In genomic region chr15:67158367-67158766, GRCh38 we compare ENCODE assay signal across 16 cellular contexts.
DNase-seq lines count a peak whose midpoint lies in the region; ATAC-seq and TF ChIP-seq lines count a peak whose summit lies in the region.
"Had no signal": no experiment of that assay in that cellular context is flagged by ENCODE, and none has a peak within 500 bp of the region (broad histone marks: within the 10 kb centered on the region; RNA-seq: fewer than 3 reads in every experiment).

No MANE protein-coding gene starts in this region.

- DNase-seq in Panc1 (ENCODE audit: low read depth, low spot score), result no peak
- no peak for DNase-seq in right atrium auricular region (ENCODE audit: low spot score)
- DNase-seq in gastrocnemius medialis, result peak in 1 of 2 donors; percentile 49
- DNase-seq in DMS114 treated with DMSO at 0.1 percent for 48 hours (lab: John Stamatoyannopoulos, UW; ENCODE audit: unreplicated experiment), result no peak
- no peak for DNase-seq in UCSD-AML1 (lab: John Stamatoyannopoulos, UW; ENCODE audit: unreplicated experiment)
- no peak for DNase-seq in NCI-H69 (lab: John Stamatoyannopoulos, UW)
- DNase-seq: activated CD4-positive, alpha-beta memory T cell treated with anti-CD3 and anti-CD28 coated beads, Interleukin-2, amount 10 ng/mL, durations not matched to agents 7 days and 5 days; GM23248; KG1; NCI-H1105; SHP77; T1000 had no signal

- CTCF ChIA-PET in Panc1 (lab: Charles Lee), result no interaction called here

- ATAC-seq in Panc1, result peak; percentile 54
- peak; percentile 10 to 53 for ATAC-seq in gastrocnemius medialis

- POLR2A ChIA-PET in Panc1 (lab: Charles Lee), result no interaction called here

- H3K4me2 ChIP-seq in BLaER1 treated with 17β-estradiol and CSF1 and Interleukin-3, amounts not matched to agents 10 nM and 100 nM, result peak overlapping the region; percentile 81 to 95 (median 86); a peak in 21 of 22 replicates

- TSS peak; percentile 27 for BruUV-seq in Panc1 (replicated peaks; lab: Mats Ljungman, UMichigan)

- TF ChIP-seq CTCF in Panc1 (IDR thresholded peaks at IDR 0.05) (no peak), right atrium auricular region (IDR thresholded peaks at IDR 0.05) (no peak), gastrocnemius medialis (IDR thresholded peaks at IDR 0.05 in 4 of 5, conservative IDR thresholded peaks at IDR 0.05 in 1 of 5) (no peak)

- no peaks in the 10 kb centered on the region for H3K27me3 ChIP-seq in BLaER1 treated with 17β-estradiol and CSF1 and Interleukin-3, amounts not matched to agents 10 nM and 100 nM
- H3K27me3 ChIP-seq in Panc1 (ENCODE audit: control insufficient read depth, insufficient read depth, low read length) (no peaks in the 10 kb centered on the region), right atrium auricular region (no peaks in the 10 kb centered on the region), gastrocnemius medialis (no peaks in the 10 kb centered on the region)
- H3K27me3 ChIP-seq: ascending aorta, ovary had no signal

- H3K9ac ChIP-seq in BLaER1 treated with 17β-estradiol and CSF1 and Interleukin-3, amounts not matched to agents 10 nM and 100 nM, result peak overlapping the region in 4 of 11 experiments; percentile 5 to 44 (median 12); a peak in 3 of 22 replicates
- H3K9ac ChIP-seq: GM23248 had no signal

- H4K20me1 ChIP-seq in BLaER1 treated with 17β-estradiol and CSF1 and Interleukin-3, amounts not matched to agents 10 nM and 100 nM, result peaks cover 82 to 99% (median 98%) of the 10 kb centered on the region in 11 experiments

- TF ChIP-seq POLR2A in gastrocnemius medialis (IDR thresholded peaks at IDR 0.05), result no peak

- H3K27ac ChIP-seq in BLaER1 treated with 17β-estradiol and CSF1 and Interleukin-3, amounts not matched to agents 10 nM and 100 nM, result peak overlapping the region in 7 of 11 experiments; percentile 14 to 61 (median 53); a peak in 11 of 22 replicates
- H3K27ac ChIP-seq in Panc1 (ENCODE audit: low read length), result peak overlapping the region; percentile 94
- peak overlapping the region; percentile 4 to 37 for H3K27ac ChIP-seq in right atrium auricular region
- peak overlapping the region; percentile 63 to 78 (median 72) for H3K27ac ChIP-seq in gastrocnemius medialis
- H3K27ac ChIP-seq: GM23248, HL-60, ovary had no signal

- H3K36me3 ChIP-seq in BLaER1 treated with 17β-estradiol and CSF1 and Interleukin-3, amounts not matched to agents 10 nM and 100 nM, result peaks cover 5 to 84% (median 56%) of the 10 kb centered on the region in 11 experiments; a peak in 19 of 22 replicates
- H3K36me3 ChIP-seq in Panc1 (ENCODE audit: control insufficient read depth, insufficient read depth, low read length), result peaks cover 22% of the 10 kb centered on the region; the same call in 1 of the 2 replicates
- H3K36me3 ChIP-seq in right atrium auricular region, result no peaks in the 10 kb centered on the region
- H3K36me3 ChIP-seq in gastrocnemius medialis, result no peaks in the 10 kb centered on the region
- H3K36me3 ChIP-seq: ascending aorta, ovary had no signal

- H3K9me3 ChIP-seq in BLaER1 treated with 17β-estradiol and CSF1 and Interleukin-3, amounts not matched to agents 10 nM and 100 nM (replicated peaks in 1 of 11), result peaks cover 0 to 15% (median 7%) of the 10 kb centered on the region in 11 experiments; a peak in 8 of 22 replicates
- H3K9me3 ChIP-seq in Panc1 (ENCODE audit: control insufficient read depth, insufficient read depth, low read depth, low read length) (no peaks in the 10 kb centered on the region), right atrium auricular region (no peaks in the 10 kb centered on the region), gastrocnemius medialis (no peaks in the 10 kb centered on the region)
- H3K9me3 ChIP-seq: ascending aorta, ovary had no signal

- intact Hi-C loops in Panc1 (cut with micrococcal nuclease; ENCODE audit: unreplicated experiment), result no loop called here
- intact Hi-C loops in gastrocnemius medialis (cut with DNase I; ENCODE audit: low total_unique reads), result no loop called here

- no peak overlapping the region for H3K4me3 ChIP-seq in BLaER1 treated with 17β-estradiol and CSF1 and Interleukin-3, amounts not matched to agents 10 nM and 100 nM
- H3K4me3 ChIP-seq in Panc1 (ENCODE audit: low read depth in 2 of 2, low read length in 2 of 2), result no peak overlapping the region
- H3K4me3 ChIP-seq in right atrium auricular region, result no peak overlapping the region
- H3K4me3 ChIP-seq in gastrocnemius medialis, result no peak overlapping the region
- H3K4me3 ChIP-seq: ascending aorta, GM23248, ovary had no signal

- H3K4me1 ChIP-seq in BLaER1 treated with 17β-estradiol and CSF1 and Interleukin-3, amounts not matched to agents 10 nM and 100 nM, result peaks cover 93 to 99% (median 97%) of the 10 kb centered on the region in 10 experiments
- H3K4me1 ChIP-seq in Panc1 (ENCODE audit: control insufficient read depth, insufficient read depth, low read length) (peaks cover 94% of the 10 kb centered on the region), right atrium auricular region (peaks cover 0 to 43% of the 10 kb centered on the region in 2 donors), gastrocnemius medialis (peaks cover 70 to 72% of the 10 kb centered on the region in 2 donors)

- in situ Hi-C loops in Panc1 (cut with HindIII; ENCODE audit: low pct_unique_long_range_greater_than_20kb, low sequenced_read_pairs) (no loop called here), gastrocnemius medialis (cut with MboI; ENCODE audit: low sequenced_read_pairs in 4 of 4) (no loop called here)

Comparison
In these comparisons a context has a peak if more than half of its experiments do, and no peak if none do; other contexts are left out.
1. H3K27ac ChIP-seq: peak in every context shown above with its lines; median percentile 94 in Panc1; 72 in gastrocnemius medialis; 53 in BLaER1 treated with 17β-estradiol and CSF1 and Interleukin-3, amounts not matched to agents 10 nM and 100 nM; 20 in right atrium auricular region.